1 cellular context compared by ENCODE assay signal in genomic region chr2:47043891-47044239, GRCh38.
TF ChIP-seq lines count a peak whose summit lies in the region.

No MANE protein-coding gene starts in this region.

TF ChIP-seq in SK-N-SH, 30 proteins besides CTCF, POLR2A, EP300 and RAD21 (continued from another document):
- peak; percentile 70; the same call in 1 of the 2 replicates for TF ChIP-seq REST (IDR thresholded peaks at IDR 0.05; ENCODE audit: low read depth, low read length)
- TF ChIP-seq FOSL2 (IDR thresholded peaks at IDR 0.05; ENCODE audit: borderline replicate concordance, low read depth) = no peak
- no peak for TF ChIP-seq MAX (IDR thresholded peaks at IDR 0.05; ENCODE audit: low read depth)
TF ChIP-seq in SK-N-SH: peak in this region for 1.
